In the genomic region with DNA sequence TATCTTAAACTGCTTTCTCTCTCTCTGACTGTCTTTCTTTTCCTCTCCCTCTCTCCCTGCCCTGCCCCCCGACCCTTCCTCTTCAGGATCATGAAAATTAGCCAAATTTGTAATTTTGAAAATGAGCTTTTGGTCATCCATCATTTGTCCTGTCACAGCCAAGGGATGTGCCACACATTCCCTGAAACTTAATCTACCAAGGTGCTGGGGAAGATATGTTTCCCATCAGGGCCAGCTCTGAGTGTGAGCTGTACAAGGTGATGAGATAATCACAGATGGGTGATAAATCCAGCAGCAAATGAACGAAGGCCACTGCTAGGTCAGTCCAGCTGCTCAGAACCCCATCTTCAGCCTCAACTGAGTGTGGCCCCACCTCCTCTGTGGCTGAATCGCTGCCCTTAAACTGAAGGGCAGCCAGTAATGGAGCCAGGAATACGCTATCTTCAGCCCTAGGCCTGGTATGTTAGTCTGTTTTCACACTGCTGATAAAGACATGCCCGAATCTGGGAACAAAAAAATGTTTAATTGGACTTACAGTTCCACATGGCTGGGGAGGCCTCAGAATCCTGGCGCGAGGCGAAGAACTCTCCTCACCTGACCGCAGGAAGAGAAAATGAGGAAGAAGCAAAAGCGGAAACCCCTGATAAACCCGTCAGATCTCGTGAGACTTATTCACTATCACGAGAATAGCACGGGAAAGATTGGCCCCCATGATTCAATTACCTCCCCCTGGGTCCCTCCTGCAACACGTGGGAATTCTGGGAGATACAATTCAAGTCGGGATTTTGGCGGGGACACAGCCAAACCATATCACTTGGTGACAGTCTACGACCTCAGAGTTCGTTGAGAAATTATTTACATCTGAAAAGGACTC, we compare ENCODE assay signal across 1 cellular context.
TF ChIP-seq lines count a peak whose summit lies in the region.

No MANE protein-coding gene starts in this region.

TF ChIP-seq in K562, 482 proteins besides CTCF, POLR2A, EP300 and RAD21 (continued from another document):
- TF ChIP-seq, protein P1, sequence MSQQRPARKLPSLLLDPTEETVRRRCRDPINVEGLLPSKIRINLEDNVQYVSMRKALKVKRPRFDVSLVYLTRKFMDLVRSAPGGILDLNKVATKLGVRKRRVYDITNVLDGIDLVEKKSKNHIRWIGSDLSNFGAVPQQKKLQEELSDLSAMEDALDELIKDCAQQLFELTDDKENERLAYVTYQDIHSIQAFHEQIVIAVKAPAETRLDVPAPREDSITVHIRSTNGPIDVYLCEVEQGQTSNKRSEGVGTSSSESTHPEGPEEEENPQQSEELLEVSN (IDR thresholded peaks at IDR 0.05; ENCODE audit: borderline replicate concordance in 1 of 2, extremely low read depth in 1 of 2, insufficient read depth in 1 of 2, insufficient read length in 1 of 2, low read depth in 1 of 2, low read length in 1 of 2, poor library complexity in 1 of 2, severe bottlenecking in 1 of 2): peak in 1 of 2 experiments; percentile 54
- TF ChIP-seq, protein P2, sequence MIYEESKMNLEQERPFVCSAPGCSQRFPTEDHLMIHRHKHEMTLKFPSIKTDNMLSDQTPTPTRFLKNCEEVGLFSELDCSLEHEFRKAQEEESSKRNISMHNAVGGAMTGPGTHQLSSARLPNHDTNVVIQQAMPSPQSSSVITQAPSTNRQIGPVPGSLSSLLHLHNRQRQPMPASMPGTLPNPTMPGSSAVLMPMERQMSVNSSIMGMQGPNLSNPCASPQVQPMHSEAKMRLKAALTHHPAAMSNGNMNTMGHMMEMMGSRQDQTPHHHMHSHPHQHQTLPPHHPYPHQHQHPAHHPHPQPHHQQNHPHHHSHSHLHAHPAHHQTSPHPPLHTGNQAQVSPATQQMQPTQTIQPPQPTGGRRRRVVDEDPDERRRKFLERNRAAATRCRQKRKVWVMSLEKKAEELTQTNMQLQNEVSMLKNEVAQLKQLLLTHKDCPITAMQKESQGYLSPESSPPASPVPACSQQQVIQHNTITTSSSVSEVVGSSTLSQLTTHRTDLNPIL (CRISPR knock-in tag; IDR thresholded peaks at IDR 0.05): no peak
- TF ChIP-seq RHOXF2B (CRISPR knock-in tag; conservative IDR thresholded peaks at IDR 0.05) (no peak), TARDBP (IDR thresholded peaks at IDR 0.05) (no peak), ZNF79 (CRISPR knock-in tag; IDR thresholded peaks at IDR 0.05; ENCODE audit: low read depth) (no peak), ZNF561 (CRISPR knock-in tag; conservative IDR thresholded peaks at IDR 0.05) (no peak), ZNF445 (CRISPR knock-in tag; IDR thresholded peaks at IDR 0.05; ENCODE audit: low read depth) (no peak), CHD1 (IDR thresholded peaks at IDR 0.05; ENCODE audit: low read length) (no peak), TSC22D4 (tag; IDR thresholded peaks at IDR 0.05) (no peak), U2AF1 (optimal IDR thresholded peaks at IDR 0.05; ENCODE audit: low read depth, low read length) (no peak), POLR3G (IDR thresholded peaks at IDR 0.05; ENCODE audit: extremely low read depth, insufficient read length, insufficient replicate concordance) (no peak), DPF2 (IDR thresholded peaks at IDR 0.05) (0 out of 2 replicates have a peak, but pooled peaks have one; percentile 25), ATF7 (IDR thresholded peaks at IDR 0.05) (peak; percentile 19; the same call in 1 of the 2 replicates), RUNX1 (IDR thresholded peaks at IDR 0.05; ENCODE audit: low read depth) (no peak), MEF2A (IDR thresholded peaks at IDR 0.05; ENCODE audit: control insufficient read depth, low read depth, low read length) (no peak), CBX5 (IDR thresholded peaks at IDR 0.05; ENCODE audit: borderline replicate concordance, low read depth) (no peak), PTTG1 (tag; IDR thresholded peaks at IDR 0.05; ENCODE audit: low read depth) (no peak), RBM22 (IDR thresholded peaks at IDR 0.05; ENCODE audit: low read depth, low read length, poor library complexity, severe bottlenecking) (no peak), SMARCA4 (IDR thresholded peaks at IDR 0.05) (0 out of 2 replicates have a peak, but pooled peaks have one; percentile 23)
- TF ChIP-seq, protein P3, sequence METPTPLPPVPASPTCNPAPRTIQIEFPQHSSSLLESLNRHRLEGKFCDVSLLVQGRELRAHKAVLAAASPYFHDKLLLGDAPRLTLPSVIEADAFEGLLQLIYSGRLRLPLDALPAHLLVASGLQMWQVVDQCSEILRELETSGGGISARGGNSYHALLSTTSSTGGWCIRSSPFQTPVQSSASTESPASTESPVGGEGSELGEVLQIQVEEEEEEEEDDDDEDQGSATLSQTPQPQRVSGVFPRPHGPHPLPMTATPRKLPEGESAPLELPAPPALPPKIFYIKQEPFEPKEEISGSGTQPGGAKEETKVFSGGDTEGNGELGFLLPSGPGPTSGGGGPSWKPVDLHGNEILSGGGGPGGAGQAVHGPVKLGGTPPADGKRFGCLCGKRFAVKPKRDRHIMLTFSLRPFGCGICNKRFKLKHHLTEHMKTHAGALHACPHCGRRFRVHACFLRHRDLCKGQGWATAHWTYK (CRISPR knock-in tag; IDR thresholded peaks at IDR 0.05): no peak
- TF ChIP-seq, protein P4, sequence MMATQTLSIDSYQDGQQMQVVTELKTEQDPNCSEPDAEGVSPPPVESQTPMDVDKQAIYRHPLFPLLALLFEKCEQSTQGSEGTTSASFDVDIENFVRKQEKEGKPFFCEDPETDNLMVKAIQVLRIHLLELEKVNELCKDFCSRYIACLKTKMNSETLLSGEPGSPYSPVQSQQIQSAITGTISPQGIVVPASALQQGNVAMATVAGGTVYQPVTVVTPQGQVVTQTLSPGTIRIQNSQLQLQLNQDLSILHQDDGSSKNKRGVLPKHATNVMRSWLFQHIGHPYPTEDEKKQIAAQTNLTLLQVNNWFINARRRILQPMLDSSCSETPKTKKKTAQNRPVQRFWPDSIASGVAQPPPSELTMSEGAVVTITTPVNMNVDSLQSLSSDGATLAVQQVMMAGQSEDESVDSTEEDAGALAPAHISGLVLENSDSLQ (IDR thresholded peaks at IDR 0.05): peak; percentile 62; the same call in 1 of the 2 replicates
- TF ChIP-seq, protein P5, sequence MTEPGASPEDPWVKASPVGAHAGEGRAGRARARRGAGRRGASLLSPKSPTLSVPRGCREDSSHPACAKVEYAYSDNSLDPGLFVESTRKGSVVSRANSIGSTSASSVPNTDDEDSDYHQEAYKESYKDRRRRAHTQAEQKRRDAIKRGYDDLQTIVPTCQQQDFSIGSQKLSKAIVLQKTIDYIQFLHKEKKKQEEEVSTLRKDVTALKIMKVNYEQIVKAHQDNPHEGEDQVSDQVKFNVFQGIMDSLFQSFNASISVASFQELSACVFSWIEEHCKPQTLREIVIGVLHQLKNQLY (CRISPR knock-in tag; conservative IDR thresholded peaks at IDR 0.05): no peak
- TF ChIP-seq, protein P6, sequence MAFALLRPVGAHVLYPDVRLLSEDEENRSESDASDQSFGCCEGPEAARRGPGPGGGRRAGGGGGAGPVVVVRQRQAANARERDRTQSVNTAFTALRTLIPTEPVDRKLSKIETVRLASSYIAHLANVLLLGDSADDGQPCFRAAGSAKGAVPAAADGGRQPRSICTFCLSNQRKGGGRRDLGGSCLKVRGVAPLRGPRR (CRISPR knock-in tag; IDR thresholded peaks at IDR 0.05): no peak
- TF ChIP-seq, protein P7, sequence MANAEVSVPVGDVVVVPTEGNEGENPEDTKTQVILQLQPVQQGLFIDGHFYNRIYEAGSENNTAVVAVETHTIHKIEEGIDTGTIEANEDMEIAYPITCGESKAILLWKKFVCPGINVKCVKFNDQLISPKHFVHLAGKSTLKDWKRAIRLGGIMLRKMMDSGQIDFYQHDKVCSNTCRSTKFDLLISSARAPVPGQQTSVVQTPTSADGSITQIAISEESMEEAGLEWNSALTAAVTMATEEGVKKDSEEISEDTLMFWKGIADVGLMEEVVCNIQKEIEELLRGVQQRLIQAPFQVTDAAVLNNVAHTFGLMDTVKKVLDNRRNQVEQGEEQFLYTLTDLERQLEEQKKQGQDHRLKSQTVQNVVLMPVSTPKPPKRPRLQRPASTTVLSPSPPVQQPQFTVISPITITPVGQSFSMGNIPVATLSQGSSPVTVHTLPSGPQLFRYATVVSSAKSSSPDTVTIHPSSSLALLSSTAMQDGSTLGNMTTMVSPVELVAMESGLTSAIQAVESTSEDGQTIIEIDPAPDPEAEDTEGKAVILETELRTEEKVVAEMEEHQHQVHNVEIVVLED (CRISPR knock-in tag; IDR thresholded peaks at IDR 0.05): no peak
